7 cellular contexts compared by ENCODE assay signal in genomic region chr4:26860922-26861433, GRCh38. TPM values are rescaled to one million over a fixed set of nuclear protein-coding genes. Genes with fewer than 3 reads are reported as not detected.
A peak's percentile ranks its signal among the peaks of the same experiment; 100 is the strongest.
DNase-seq lines count a peak whose midpoint lies in the region; ATAC-seq and TF ChIP-seq lines count a peak whose summit lies in the region.

No MANE protein-coding gene starts in this region.

- peak overlapping the region; percentile 99 for H3K4me3 Mint-ChIP-seq in HFFc6
- H3K4me3 Mint-ChIP-seq in activated CD4-positive, alpha-beta memory T cell treated with anti-CD3 and anti-CD28 coated beads for 36 hours, result peak overlapping the region; percentile 99

- H2AK5ac ChIP-seq in mesenchymal stem cell (ENCODE audit: low read length, severe bottlenecking), result no peak overlapping the region

- H3K27ac ChIP-seq in duodenal mucosa (ENCODE audit: low read depth, low read length), result peak overlapping the region; percentile 83
- peak overlapping the region; percentile 67 for H3K27ac ChIP-seq in mesenchymal stem cell (ENCODE audit: low read length, poor library complexity, severe bottlenecking)

- H3K4ac ChIP-seq in mesenchymal stem cell (ENCODE audit: low read depth in 1 of 2, low read length in 2 of 2), result peak overlapping the region; percentile 58 to 62

- H4K8ac ChIP-seq in mesenchymal stem cell (ENCODE audit: low read length), result peak overlapping the region; percentile 82

- H3K27me3 ChIP-seq in duodenal mucosa (ENCODE audit: control insufficient read depth in 1 of 2, insufficient read depth in 2 of 2, low read length in 2 of 2) (no peaks in the 10 kb centered on the region), mesenchymal stem cell (ENCODE audit: control insufficient read depth in 1 of 2, insufficient read depth in 1 of 2, low read length in 2 of 2) (no peaks in the 10 kb centered on the region)

- H3K9me3 Mint-ChIP-seq in HFFc6, result no peaks in the 10 kb centered on the region
- H3K9me3 Mint-ChIP-seq in activated CD4-positive, alpha-beta memory T cell treated with anti-CD3 and anti-CD28 coated beads for 36 hours, result no peaks in the 10 kb centered on the region

- H3K9ac ChIP-seq in duodenal mucosa (ENCODE audit: low read depth in 1 of 2, low read length in 2 of 2), result peak overlapping the region; percentile 77 to 88
- H3K9ac ChIP-seq in mesenchymal stem cell (ENCODE audit: low read length), result peak overlapping the region; percentile 91

- H2BK15ac ChIP-seq in mesenchymal stem cell (ENCODE audit: low read depth, poor library complexity, severe bottlenecking), result peak overlapping the region; percentile 68

- TF ChIP-seq CTCF in HFFc6 (IDR thresholded peaks at IDR 0.05) (no peak), NB4 (IDR thresholded peaks at IDR 0.05; ENCODE audit: low read depth, low read length) (no peak)

- WGBS in mesenchymal stem cell, result 0% methylated on average over 29 of the region's 70 CpGs

- H3K23ac ChIP-seq in mesenchymal stem cell (ENCODE audit: low read length in 2 of 2), result peak overlapping the region in 1 of 2 experiments; percentile 95

- POLR2A ChIA-PET in activated CD4-positive, alpha-beta memory T cell treated with anti-CD3 and anti-CD28 coated beads for 36 hours (lab: Charles Lee), result interaction anchor here (0.6 to 4.3 kb wide), 14 partner anchors 12 to 663 kb away, joined by 3 to 72 read pairs (median 5); no protein-coding TSS in a partner anchor

- peak overlapping the region; percentile 69 to 94 for H3K18ac ChIP-seq in mesenchymal stem cell (ENCODE audit: low read depth in 1 of 2, low read length in 2 of 2)

- CTCF ChIA-PET in activated CD4-positive, alpha-beta memory T cell treated with anti-CD3 and anti-CD28 coated beads for 36 hours (lab: Charles Lee), result interaction anchor here (0.6 to 3.3 kb wide), 9 partner anchors 12 to 151 kb away, joined by 3 to 25 read pairs (median 5); no protein-coding TSS in a partner anchor

- peak overlapping the region; percentile 89 for H3K27ac Mint-ChIP-seq in HFFc6
- H3K27ac Mint-ChIP-seq in activated CD4-positive, alpha-beta memory T cell treated with anti-CD3 and anti-CD28 coated beads for 36 hours, result peak overlapping the region; percentile 94

- no peak overlapping the region for H4K91ac ChIP-seq in mesenchymal stem cell (ENCODE audit: low read length)

- intact Hi-C loops in activated CD4-positive, alpha-beta memory T cell treated with anti-CD3 and anti-CD28 coated beads for 36 hours (cut with micrococcal nuclease), result loop anchor here (1.0 to 10.0 kb wide), 9 partner anchors 12 to 1626 kb away; partner anchors contain the start of genes PI4K2B and SMIM20

- H3K27me3 Mint-ChIP-seq in HFFc6 (ENCODE audit: insufficient read depth), result peaks cover 3% of the 10 kb centered on the region; the same call in 1 of the 2 replicates
- no peaks in the 10 kb centered on the region for H3K27me3 Mint-ChIP-seq in activated CD4-positive, alpha-beta memory T cell treated with anti-CD3 and anti-CD28 coated beads for 36 hours

- peak overlapping the region in 1 of 2 experiments; percentile 76 for H3K14ac ChIP-seq in mesenchymal stem cell (ENCODE audit: low read length in 2 of 2)

- ATAC-seq in GM18508 (IDR thresholded peaks at IDR 0.05; ENCODE audit: insufficient read depth, unreplicated experiment), result peak; percentile 3
- peak; percentile 10 for ATAC-seq in stimulated activated naive CD8-positive, alpha-beta T cell treated with anti-CD3 and anti-CD28 coated beads, Interleukin-15, Interleukin-2, amounts not matched to agents 100 U/mL and 50 U/mL, for 24 hours

- peak; percentile 47 for DNase-seq in HFFc6
- DNase-seq in NB4 (ENCODE audit: low read depth), result peak; percentile 85
- peak; percentile 68 for DNase-seq in activated CD4-positive, alpha-beta memory T cell treated with anti-CD3 and anti-CD28 coated beads for 36 hours
- no peak for DNase-seq in mesenchymal stem cell
- peak; percentile 64 for DNase-seq in stimulated activated naive CD8-positive, alpha-beta T cell treated with anti-CD3 and anti-CD28 coated beads, Interleukin-15, Interleukin-2, amounts not matched to agents 100 U/mL and 50 U/mL, for 24 hours

- H3K36me3 ChIP-seq in duodenal mucosa (ENCODE audit: control insufficient read depth in 1 of 2, insufficient read depth in 2 of 2, low read length in 2 of 2) (no peaks in the 10 kb centered on the region), mesenchymal stem cell (ENCODE audit: control insufficient read depth in 1 of 2, insufficient read depth in 2 of 2, low read depth in 1 of 2, low read length in 2 of 2) (no peaks in the 10 kb centered on the region)

- peak overlapping the region; percentile 63 for H2BK5ac ChIP-seq in mesenchymal stem cell (ENCODE audit: low read depth, low read length, poor library complexity, severe bottlenecking)

- peak overlapping the region; percentile 88 for H3K4me2 ChIP-seq in mesenchymal stem cell (ENCODE audit: low read length, poor library complexity, severe bottlenecking)

- H3K9me3 ChIP-seq in duodenal mucosa (ENCODE audit: control insufficient read depth in 1 of 2, low read length in 2 of 2) (no peaks in the 10 kb centered on the region), mesenchymal stem cell (ENCODE audit: control insufficient read depth, low read length) (no peaks in the 10 kb centered on the region)

- peaks cover 45% of the 10 kb centered on the region for H3K4me1 Mint-ChIP-seq in HFFc6 (ENCODE audit: low read depth)
- H3K4me1 Mint-ChIP-seq in activated CD4-positive, alpha-beta memory T cell treated with anti-CD3 and anti-CD28 coated beads for 36 hours (ENCODE audit: low read depth), result peaks cover 48% of the 10 kb centered on the region

- peak overlapping the region; percentile 88 for H2AFZ ChIP-seq in mesenchymal stem cell (ENCODE audit: low read depth, low read length)

- H3K4me3 ChIP-seq in NB4 (ENCODE audit: low read depth, low read length) (peak overlapping the region; percentile 84), duodenal mucosa (ENCODE audit: low read depth in 1 of 2, low read length in 2 of 2) (peak overlapping the region; percentile 93 to 95), mesenchymal stem cell (ENCODE audit: insufficient read depth in 1 of 2, low read depth in 1 of 2, low read length in 2 of 2) (peak overlapping the region; percentile 92 to 94)

- H2BK120ac ChIP-seq in mesenchymal stem cell (ENCODE audit: low read depth, low read length), result peak overlapping the region; percentile 54

- H2BK12ac ChIP-seq in mesenchymal stem cell (ENCODE audit: low read length in 2 of 2), result peak overlapping the region in 1 of 2 experiments; percentile 78

- H3K79me1 ChIP-seq in mesenchymal stem cell (replicated peaks; ENCODE audit: low read length, poor library complexity, severe bottlenecking), result peaks cover 4% of the 10 kb centered on the region

- no peak for TF ChIP-seq POLR2A in NB4 (IDR thresholded peaks at IDR 0.05; ENCODE audit: extremely low read depth, insufficient read length)

- H3K36me3 Mint-ChIP-seq in HFFc6 (ENCODE audit: low read depth), result no peaks in the 10 kb centered on the region
- H3K36me3 Mint-ChIP-seq in activated CD4-positive, alpha-beta memory T cell treated with anti-CD3 and anti-CD28 coated beads for 36 hours, result peaks cover 2% of the 10 kb centered on the region

- H3K4me1 ChIP-seq in duodenal mucosa (ENCODE audit: control insufficient read depth in 1 of 2, insufficient read depth in 2 of 2, low read length in 2 of 2) (peaks cover 49 to 58% of the 10 kb centered on the region in 2 donors), mesenchymal stem cell (ENCODE audit: control insufficient read depth, insufficient read depth, low read depth, low read length) (peaks cover 2% of the 10 kb centered on the region)

RNA-seq across cellular contexts. Expression of gene STIM2, which starts 0.3 kb away (rescaled TPM):
- 10 to 100 TPM; 13.7 to 17.1 (median 16.0) TPM for total RNA-seq in HFFc6 (2021; fragmentation: NEBNext Ultra II Directional; extraction: Animal tissue kit (Norgen Biotek cat#: 25700))
- 10 to 100 TPM; 37.8 to 40.6 TPM for total RNA-seq in activated CD4-positive, alpha-beta memory T cell treated with anti-CD3 and anti-CD28 coated beads for 36 hours
- 22.3 TPM for polyA plus RNA-seq in mesenchymal stem cell (2013, experiment 1 of 2)
- polyA plus RNA-seq in mesenchymal stem cell (2013, experiment 2 of 2), result 20.4 TPM
